1 cellular context compared by ENCODE assay signal in genomic region chr2:119114266-119114665, GRCh38.
TF ChIP-seq lines count a peak whose summit lies in the region.

No MANE protein-coding gene starts in this region.

TF ChIP-seq in H1, 55 proteins besides CTCF, POLR2A, EP300 and RAD21:
- TF ChIP-seq NRF1 (IDR thresholded peaks at IDR 0.05; ENCODE audit: low read depth, low read length) (no peak), RNF2 (IDR thresholded peaks at IDR 0.05; ENCODE audit: borderline replicate concordance, low read depth, low read length, missing control alignments, poor library complexity, severe bottlenecking) (no peak), CEBPB (IDR thresholded peaks at IDR 0.05; ENCODE audit: low read depth, low read length) (no peak), POLR2AphosphoS5 (IDR thresholded peaks at IDR 0.05; ENCODE audit: low read depth, low read length) (no peak), MAFK (IDR thresholded peaks at IDR 0.05; ENCODE audit: low read depth, low read length) (no peak), CTBP2 (IDR thresholded peaks at IDR 0.05; ENCODE audit: borderline replicate concordance, insufficient read depth, insufficient read length, low read length) (no peak)
